10 cellular contexts compared by ENCODE assay signal in the genomic region with DNA sequence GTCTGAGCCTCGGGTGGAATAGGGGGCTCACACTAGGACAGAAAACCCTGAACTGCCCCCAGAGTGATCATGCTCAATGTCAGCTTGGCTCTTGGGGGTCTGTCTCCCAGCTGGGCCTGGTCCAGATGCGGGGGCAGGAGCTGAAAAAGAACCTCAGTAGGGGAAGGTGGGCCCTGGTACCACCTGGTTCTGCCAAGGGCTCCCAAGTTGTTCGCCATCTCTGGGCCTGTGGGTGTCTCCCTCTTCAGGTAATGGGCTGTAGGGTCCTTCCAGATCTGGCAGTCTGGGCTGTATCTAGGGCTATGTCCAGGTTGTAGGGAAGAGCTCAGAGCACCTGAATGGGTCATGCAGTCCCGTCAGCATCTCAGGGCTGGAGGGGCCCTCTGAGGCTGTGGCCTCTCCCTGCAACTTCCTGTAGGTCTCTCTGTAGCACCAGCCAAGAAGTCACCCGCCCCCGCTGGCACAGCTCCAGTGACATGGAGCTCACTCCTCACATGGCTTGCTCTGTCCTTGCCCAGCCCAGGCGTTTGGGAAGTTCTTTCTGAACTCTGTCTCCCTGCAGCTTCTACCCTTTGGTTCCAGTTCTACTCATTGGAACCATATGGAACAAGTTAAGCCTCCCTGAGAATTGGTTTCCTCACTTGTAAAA. TPM values are rescaled to one million over a fixed set of nuclear protein-coding genes. Genes with fewer than 3 reads are reported as not detected.
DNase-seq lines count a peak whose midpoint lies in the region; ATAC-seq, FAIRE-seq and TF ChIP-seq lines count a peak whose summit lies in the region.
"Had no signal": no experiment of that assay in that cellular context is flagged by ENCODE, and none has a peak within 500 bp of the region (broad histone marks: within the 10 kb centered on the region; RNA-seq: fewer than 3 reads in every experiment).

No MANE protein-coding gene starts in this region.

- POLR2A ChIA-PET in HEK293 (lab: Yijun Ruan, JAX): interaction anchor here (0.6 kb wide), 1 partner anchor 359 kb away, joined by 5 read pairs; a partner anchor contains a TSS

- H3K4me1 ChIP-seq in HEK293 (ENCODE audit: control insufficient read depth, insufficient read depth, low read length): no peaks in the 10 kb centered on the region
- peaks cover 21% of the 10 kb centered on the region for H3K4me1 ChIP-seq in body of pancreas
- peaks cover 11% of the 10 kb centered on the region for H3K4me1 ChIP-seq in right cardiac atrium (ENCODE audit: control insufficient read depth, insufficient read depth, low read length)
- no peaks in the 10 kb centered on the region for H3K4me1 ChIP-seq in small intestine (ENCODE audit: control insufficient read depth in 2 of 2, insufficient read depth in 1 of 2, low read depth in 1 of 2, low read length in 1 of 2)

- FAIRE-seq in small intestine (lab: Jason Lieb, UNC): no peak

- CTCF ChIA-PET in HEK293 (lab: Yijun Ruan, JAX): interaction anchor here (0.6 to 1.3 kb wide), 6 partner anchors 12 to 703 kb away, joined by 3 to 5 read pairs (median 3); no protein-coding TSS in a partner anchor

- H3K27me3 ChIP-seq in body of pancreas (no peaks in the 10 kb centered on the region), right cardiac atrium (ENCODE audit: control insufficient read depth, insufficient read depth) (no peaks in the 10 kb centered on the region), small intestine (ENCODE audit: control insufficient read depth in 2 of 2, insufficient read depth in 2 of 2, low read length in 2 of 2) (no peaks in the 10 kb centered on the region)

- H3K9me3 ChIP-seq in HEK293 (ENCODE audit: control insufficient read depth, insufficient read depth, low read depth, low read length) (no peaks in the 10 kb centered on the region), body of pancreas (no peaks in the 10 kb centered on the region), right cardiac atrium (ENCODE audit: control insufficient read depth, low read length) (no peaks in the 10 kb centered on the region), small intestine (ENCODE audit: control insufficient read depth, low read depth) (no peaks in the 10 kb centered on the region)

- TF ChIP-seq CTCF in HEK293 (tag by site-specific recombination; IDR thresholded peaks at IDR 0.05) (no peak), body of pancreas (IDR thresholded peaks at IDR 0.05) (no peak)

- DNase-seq in body of pancreas (peak; percentile 59 to 79 (median 71)), right cardiac atrium (peak; percentile 91 to 96 (median 96)), small intestine (peak; percentile 43), A172 (ENCODE audit: low spot score) (no peak), NCI-H146 treated with DMSO at 0.1 percent for 48 hours (lab: John Stamatoyannopoulos, UW; ENCODE audit: unreplicated experiment) (no peak), NCI-H2081 treated with DMSO at 0.1 percent for 48 hours (lab: John Stamatoyannopoulos, UW) (no peak)
- DNase-seq: activated naive CD4-positive, alpha-beta T cell treated with anti-CD3 and anti-CD28 coated beads for 36 hours; NCI-H2171 treated with DMSO at 0.1 percent for 48 hours had no signal

- TF ChIP-seq POLR2A in body of pancreas (IDR thresholded peaks at IDR 0.05): no peak

- 45 to 48% methylated on average over 5 to 7 of the region's 7 CpGs for WGBS in body of pancreas, 2 donors
- WGBS in right cardiac atrium: 37% methylated on average over 7 of the region's 7 CpGs
- 42 to 48% (median 47%) methylated on average over 6 to 7 of the region's 7 CpGs for WGBS in small intestine, 3 donors

- ATAC-seq in body of pancreas: peak; percentile 45
- peak; percentile 87 to 90 for ATAC-seq in right cardiac atrium
- no peak for ATAC-seq in GM19463 (IDR thresholded peaks at IDR 0.05; ENCODE audit: unreplicated experiment)

- intact Hi-C loops in body of pancreas (cut with DNase I): no loop called here
- intact Hi-C loops in right cardiac atrium (cut with DNase I): no loop called here

- H3K27ac ChIP-seq in HEK293 (ENCODE audit: extremely low read depth, low read depth, low read length): no peak overlapping the region
- H3K27ac ChIP-seq in body of pancreas: peak overlapping the region; percentile 36 to 83 (median 82)
- peak overlapping the region; percentile 37 for H3K27ac ChIP-seq in right cardiac atrium (ENCODE audit: low read length)
- peak overlapping the region in 1 of 2 donors; percentile 30 for H3K27ac ChIP-seq in small intestine (ENCODE audit: low read depth in 1 of 2, low read length in 1 of 2)

- H3K4me3 ChIP-seq in HEK293 (ENCODE audit: low read depth, low read length) (no peak overlapping the region), body of pancreas (no peak overlapping the region), right cardiac atrium (ENCODE audit: low read length) (no peak overlapping the region), small intestine (ENCODE audit: low read depth in 1 of 2, low read length in 2 of 2) (no peak overlapping the region)

- H3K36me3 ChIP-seq in HEK293 (ENCODE audit: control insufficient read depth in 2 of 2, insufficient read depth in 1 of 2, low read length in 2 of 2) (no peaks in the 10 kb centered on the region), body of pancreas (replicated peaks in 1 of 2; ENCODE audit: insufficient read depth in 1 of 2, low read depth in 2 of 2) (no peaks in the 10 kb centered on the region), small intestine (ENCODE audit: control insufficient read depth in 2 of 2, insufficient read depth in 2 of 2, low read length in 2 of 2) (no peaks in the 10 kb centered on the region)

TF ChIP-seq in HEK293, 187 proteins besides CTCF, POLR2A, EP300 and RAD21:
- TF ChIP-seq, protein P1, sequence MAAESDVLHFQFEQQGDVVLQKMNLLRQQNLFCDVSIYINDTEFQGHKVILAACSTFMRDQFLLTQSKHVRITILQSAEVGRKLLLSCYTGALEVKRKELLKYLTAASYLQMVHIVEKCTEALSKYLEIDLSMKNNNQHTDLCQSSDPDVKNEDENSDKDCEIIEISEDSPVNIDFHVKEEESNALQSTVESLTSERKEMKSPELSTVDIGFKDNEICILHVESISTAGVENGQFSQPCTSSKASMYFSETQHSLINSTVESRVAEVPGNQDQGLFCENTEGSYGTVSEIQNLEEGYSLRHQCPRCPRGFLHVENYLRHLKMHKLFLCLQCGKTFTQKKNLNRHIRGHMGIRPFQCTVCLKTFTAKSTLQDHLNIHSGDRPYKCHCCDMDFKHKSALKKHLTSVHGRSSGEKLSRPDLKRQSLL (tag by site-specific recombination; IDR thresholded peaks at IDR 0.05): 0 out of 2 replicates have a peak, but pooled peaks have one; percentile 11
- TF ChIP-seq ZBTB17 (tag by site-specific recombination; IDR thresholded peaks at IDR 0.05) (peak; percentile 40; the same call in 1 of the 2 replicates), GLIS1 (tag by site-specific recombination; IDR thresholded peaks at IDR 0.05) (0 out of 2 replicates have a peak, but pooled peaks have one; percentile 16), FEZF1 (tag by site-specific recombination; IDR thresholded peaks at IDR 0.05) (no peak), ZNF37A (tag by site-specific recombination; IDR thresholded peaks at IDR 0.05) (no peak)
- TF ChIP-seq, protein P2, sequence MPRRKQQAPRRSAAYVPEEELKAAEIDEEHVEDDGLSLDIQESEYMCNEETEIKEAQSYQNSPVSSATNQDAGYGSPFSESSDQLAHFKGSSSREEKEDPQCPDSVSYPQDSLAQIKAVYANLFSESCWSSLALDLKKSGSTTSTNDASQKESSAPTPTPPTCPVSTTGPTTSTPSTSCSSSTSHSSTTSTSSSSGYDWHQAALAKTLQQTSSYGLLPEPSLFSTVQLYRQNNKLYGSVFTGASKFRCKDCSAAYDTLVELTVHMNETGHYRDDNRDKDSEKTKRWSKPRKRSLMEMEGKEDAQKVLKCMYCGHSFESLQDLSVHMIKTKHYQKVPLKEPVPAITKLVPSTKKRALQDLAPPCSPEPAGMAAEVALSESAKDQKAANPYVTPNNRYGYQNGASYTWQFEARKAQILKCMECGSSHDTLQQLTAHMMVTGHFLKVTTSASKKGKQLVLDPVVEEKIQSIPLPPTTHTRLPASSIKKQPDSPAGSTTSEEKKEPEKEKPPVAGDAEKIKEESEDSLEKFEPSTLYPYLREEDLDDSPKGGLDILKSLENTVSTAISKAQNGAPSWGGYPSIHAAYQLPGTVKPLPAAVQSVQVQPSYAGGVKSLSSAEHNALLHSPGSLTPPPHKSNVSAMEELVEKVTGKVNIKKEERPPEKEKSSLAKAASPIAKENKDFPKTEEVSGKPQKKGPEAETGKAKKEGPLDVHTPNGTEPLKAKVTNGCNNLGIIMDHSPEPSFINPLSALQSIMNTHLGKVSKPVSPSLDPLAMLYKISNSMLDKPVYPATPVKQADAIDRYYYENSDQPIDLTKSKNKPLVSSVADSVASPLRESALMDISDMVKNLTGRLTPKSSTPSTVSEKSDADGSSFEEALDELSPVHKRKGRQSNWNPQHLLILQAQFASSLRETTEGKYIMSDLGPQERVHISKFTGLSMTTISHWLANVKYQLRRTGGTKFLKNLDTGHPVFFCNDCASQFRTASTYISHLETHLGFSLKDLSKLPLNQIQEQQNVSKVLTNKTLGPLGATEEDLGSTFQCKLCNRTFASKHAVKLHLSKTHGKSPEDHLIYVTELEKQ (tag by site-specific recombination; IDR thresholded peaks at IDR 0.05; ENCODE audit: borderline replicate concordance): no peak

RNA-seq across cellular contexts. Expression of a gene that starts 33.0 kb away (rescaled TPM):
- total RNA-seq in body of pancreas: under 1 TPM in 1 of 2 donors, not detected in 1; 0.66 TPM
- 1 to 10 TPM; 3.5 to 5.9 (median 4.6) TPM for total RNA-seq in right cardiac atrium
- 5.8 TPM for polyA plus RNA-seq in right cardiac atrium
- 1 to 10 TPM in 1 of 3 donors, under 1 TPM in 1, not detected in 1; 0.27 to 2.8 TPM for polyA plus RNA-seq in small intestine
- not detected in 2 replicates for total RNA-seq in A172 (2014; rRNA removed; shearing (Covaris generic))
- total RNA-seq: activated naive CD4-positive, alpha-beta T cell treated with anti-CD3 and anti-CD28 coated beads for 36 hours had no signal

RNA-seq across cellular contexts. Expression of a gene that starts 39.8 kb away (rescaled TPM):
- 10 to 100 TPM; 39.7 to 52.4 TPM for total RNA-seq in body of pancreas
- total RNA-seq in right cardiac atrium: 10 to 100 TPM; 23.8 to 26.5 (median 25.0) TPM
- polyA plus RNA-seq in right cardiac atrium: 31.3 TPM
- polyA plus RNA-seq in small intestine: 10 to 100 TPM; 24.3 to 33.3 (median 33.0) TPM
- 6.5 and 10.7 TPM in 2 replicates for total RNA-seq in A172 (2014; rRNA removed; shearing (Covaris generic))

Comparison
In these comparisons a context has a peak if more than half of its experiments do, and no peak if none do; other contexts are left out.
1. DNase-seq: peak in body of pancreas (4 of 4), right cardiac atrium (3 of 3) and small intestine (single experiment); none in A172 (single experiment), NCI-H146 treated with DMSO at 0.1 percent for 48 hours (single experiment) and NCI-H2081 treated with DMSO at 0.1 percent for 48 hours (single experiment).